1 cellular context compared by ENCODE assay signal in the genomic region with DNA sequence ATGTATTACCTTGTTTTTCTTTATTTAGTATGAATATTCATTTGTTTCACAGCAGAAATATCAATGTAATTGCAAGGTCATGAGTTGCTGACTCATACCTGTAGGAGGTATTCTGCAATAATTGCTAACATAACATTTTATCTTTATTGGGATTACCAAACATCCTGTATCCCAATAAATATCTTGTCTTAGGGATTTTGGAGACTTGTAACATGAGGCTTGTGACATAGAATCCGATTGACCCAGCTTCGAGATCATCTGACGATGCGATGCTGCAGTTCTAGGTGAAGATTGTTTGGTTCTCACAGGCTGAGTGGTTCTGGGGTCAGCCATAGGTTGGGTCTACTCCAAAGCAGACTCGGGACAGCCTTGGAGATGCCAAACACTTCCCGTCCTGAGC.
TF ChIP-seq lines count a peak whose summit lies in the region.

No MANE protein-coding gene starts in this region.

TF ChIP-seq in liver, 16 proteins besides CTCF, POLR2A, EP300 and RAD21 (continued from another document):
- TF ChIP-seq, protein P1, sequence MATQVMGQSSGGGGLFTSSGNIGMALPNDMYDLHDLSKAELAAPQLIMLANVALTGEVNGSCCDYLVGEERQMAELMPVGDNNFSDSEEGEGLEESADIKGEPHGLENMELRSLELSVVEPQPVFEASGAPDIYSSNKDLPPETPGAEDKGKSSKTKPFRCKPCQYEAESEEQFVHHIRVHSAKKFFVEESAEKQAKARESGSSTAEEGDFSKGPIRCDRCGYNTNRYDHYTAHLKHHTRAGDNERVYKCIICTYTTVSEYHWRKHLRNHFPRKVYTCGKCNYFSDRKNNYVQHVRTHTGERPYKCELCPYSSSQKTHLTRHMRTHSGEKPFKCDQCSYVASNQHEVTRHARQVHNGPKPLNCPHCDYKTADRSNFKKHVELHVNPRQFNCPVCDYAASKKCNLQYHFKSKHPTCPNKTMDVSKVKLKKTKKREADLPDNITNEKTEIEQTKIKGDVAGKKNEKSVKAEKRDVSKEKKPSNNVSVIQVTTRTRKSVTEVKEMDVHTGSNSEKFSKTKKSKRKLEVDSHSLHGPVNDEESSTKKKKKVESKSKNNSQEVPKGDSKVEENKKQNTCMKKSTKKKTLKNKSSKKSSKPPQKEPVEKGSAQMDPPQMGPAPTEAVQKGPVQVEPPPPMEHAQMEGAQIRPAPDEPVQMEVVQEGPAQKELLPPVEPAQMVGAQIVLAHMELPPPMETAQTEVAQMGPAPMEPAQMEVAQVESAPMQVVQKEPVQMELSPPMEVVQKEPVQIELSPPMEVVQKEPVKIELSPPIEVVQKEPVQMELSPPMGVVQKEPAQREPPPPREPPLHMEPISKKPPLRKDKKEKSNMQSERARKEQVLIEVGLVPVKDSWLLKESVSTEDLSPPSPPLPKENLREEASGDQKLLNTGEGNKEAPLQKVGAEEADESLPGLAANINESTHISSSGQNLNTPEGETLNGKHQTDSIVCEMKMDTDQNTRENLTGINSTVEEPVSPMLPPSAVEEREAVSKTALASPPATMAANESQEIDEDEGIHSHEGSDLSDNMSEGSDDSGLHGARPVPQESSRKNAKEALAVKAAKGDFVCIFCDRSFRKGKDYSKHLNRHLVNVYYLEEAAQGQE (IDR thresholded peaks at IDR 0.05) = no peak
- TF ChIP-seq EGR1 (IDR thresholded peaks at IDR 0.05; ENCODE audit: low read depth in 2 of 2) = no peak
- no peak for TF ChIP-seq FOXA1 (IDR thresholded peaks at IDR 0.05)
- no peak for TF ChIP-seq SP1 (IDR thresholded peaks at IDR 0.05)
- TF ChIP-seq, protein P2, sequence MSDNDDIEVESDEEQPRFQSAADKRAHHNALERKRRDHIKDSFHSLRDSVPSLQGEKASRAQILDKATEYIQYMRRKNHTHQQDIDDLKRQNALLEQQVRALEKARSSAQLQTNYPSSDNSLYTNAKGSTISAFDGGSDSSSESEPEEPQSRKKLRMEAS (IDR thresholded peaks at IDR 0.05) = no peak
